ENCODE assay signal across 8 cellular contexts in genomic region chr1:186082235-186082937, GRCh38.
DNase-seq lines count a peak whose midpoint lies in the region; ATAC-seq, FAIRE-seq and TF ChIP-seq lines count a peak whose summit lies in the region.

No MANE protein-coding gene starts in this region.

- DNase-seq in GM06990 (ENCODE audit: extremely low read depth, insufficient read length) = peak; percentile 63
- peak; percentile 54 for DNase-seq in HS-27A (ENCODE audit: low read depth)
- peak; percentile 99 for DNase-seq in NCI-H82 treated with DMSO at 0.1 percent for 48 hours (lab: John Stamatoyannopoulos, UW; ENCODE audit: unreplicated experiment)
- peak; percentile 90 for DNase-seq in MCF 10A (ENCODE audit: unreplicated experiment)
- DNase-seq in kidney tubule cell (ENCODE audit: low spot score) = peak; percentile 99
- DNase-seq in thyroid gland = peak; percentile 95 to 98
- DNase-seq in frontal cortex (ENCODE audit: low spot score in 2 of 2) = no peak

- ATAC-seq in GM21576 (IDR thresholded peaks at IDR 0.05; ENCODE audit: unreplicated experiment) = peak; percentile 61

- CTCF ChIA-PET in MCF 10A (lab: Yijun Ruan, JAX) = interaction anchor here (1.3 to 1.4 kb wide), 2 partner anchors 10 to 24 kb away, joined by 3 to 4 read pairs; no protein-coding TSS in a partner anchor

- H3K36me3 ChIP-seq in GM06990 (ENCODE audit: control insufficient read depth, insufficient read depth, low read length) = no peaks in the 10 kb centered on the region
- no peaks in the 10 kb centered on the region for H3K36me3 ChIP-seq in thyroid gland

- no peaks in the 10 kb centered on the region for H3K9me3 ChIP-seq in thyroid gland

- no peaks in the 10 kb centered on the region for H3K27me3 Mint-ChIP-seq in MCF 10A (ENCODE audit: insufficient read depth, unreplicated experiment)

- H3K4me1 ChIP-seq in thyroid gland = peaks cover 7 to 12% of the 10 kb centered on the region in 2 donors

- no peaks in the 10 kb centered on the region for H3K9me3 Mint-ChIP-seq in MCF 10A (ENCODE audit: unreplicated experiment)

- no TSS peak for BruUV-seq in MCF 10A (replicated peaks; lab: Mats Ljungman, UMichigan)

- POLR2A ChIA-PET in MCF 10A (lab: Yijun Ruan, JAX) = interaction anchor here (1.1 to 1.3 kb wide), 3 partner anchors 9 to 48 kb away, joined by 3 to 9 read pairs (median 7); no protein-coding TSS in a partner anchor

- H3K27ac Mint-ChIP-seq in MCF 10A (ENCODE audit: low read depth, unreplicated experiment) = peak overlapping the region; percentile 64

- no peak overlapping the region for H3K4me3 ChIP-seq in GM06990 (replicated peaks; ENCODE audit: low read depth, low read length)
- H3K4me3 ChIP-seq in thyroid gland (replicated peaks in 1 of 3) = no peak overlapping the region

- H3K36me3 Mint-ChIP-seq in MCF 10A (ENCODE audit: insufficient read depth, unreplicated experiment) = no peaks in the 10 kb centered on the region

- H3K27me3 ChIP-seq in GM06990 (replicated peaks; ENCODE audit: control insufficient read depth, insufficient read depth, low read length) (no peaks in the 10 kb centered on the region), thyroid gland (no peaks in the 10 kb centered on the region)

- WGBS in thyroid gland, 2 donors = 19 to 20% methylated on average over 6 of the region's 6 CpGs

- FAIRE-seq in frontal cortex (lab: Jason Lieb, UNC) = no peak

- intact Hi-C loops in MCF 10A (cut with micrococcal nuclease) (no loop called here), thyroid gland (cut with DNase I) (no loop called here)

- H3K27ac ChIP-seq in thyroid gland = peak overlapping the region; percentile 43 to 76 (median 52)

- H3K4me1 Mint-ChIP-seq in MCF 10A (ENCODE audit: insufficient read depth, unreplicated experiment) = peaks cover 11% of the 10 kb centered on the region

- no peak overlapping the region for H3K4me3 Mint-ChIP-seq in MCF 10A (ENCODE audit: unreplicated experiment)

- TF ChIP-seq CTCF in GM06990 (IDR thresholded peaks at IDR 0.05; ENCODE audit: insufficient read depth, low read length, poor library complexity, severe bottlenecking) (no peak), MCF 10A (IDR thresholded peaks at IDR 0.05; ENCODE audit: unreplicated experiment) (no peak), thyroid gland (IDR thresholded peaks at IDR 0.05) (peak in 2 of 6 experiments; percentile 14 to 16)

- TF ChIP-seq POLR2A in thyroid gland (IDR thresholded peaks at IDR 0.05) = no peak

Comparison
In these comparisons a context has a peak if more than half of its experiments do, and no peak if none do; other contexts are left out.
1. DNase-seq: peak in GM06990 (single experiment), HS-27A (single experiment), NCI-H82 treated with DMSO at 0.1 percent for 48 hours (single experiment), MCF 10A (single experiment), kidney tubule cell (single experiment) and thyroid gland (2 of 2); none in frontal cortex (0 of 2).